ENCODE assay signal across 19 cellular contexts in genomic region chr22:48248901-48249455, GRCh38.
"Had no signal": no experiment of that assay in that cellular context is flagged by ENCODE, and none has a peak within 500 bp of the region (broad histone marks: within the 10 kb centered on the region; RNA-seq: fewer than 3 reads in every experiment).

No MANE protein-coding gene starts in this region.

- H3K36me3 ChIP-seq: gastrocnemius medialis, neutrophil, pancreas, tibial artery, upper lobe of left lung had no signal

- H3K4me3 ChIP-seq: dorsolateral prefrontal cortex, gastrocnemius medialis, lung, pancreas, testis, tibial artery, upper lobe of left lung had no signal

- H3K9me3 ChIP-seq: gastrocnemius medialis, neutrophil, pancreas, testis, tibial artery, upper lobe of left lung had no signal

- H3K27me3 ChIP-seq: pancreas, testis, upper lobe of left lung had no signal

- H3K4me1 ChIP-seq: gastrocnemius medialis, pancreas, testis, tibial artery had no signal

- H3K27ac ChIP-seq: dorsolateral prefrontal cortex, epithelial cell of prostate, gastrocnemius medialis, neutrophil, pancreas, testis, tibial artery, upper lobe of left lung had no signal

- DNase-seq: effector CD4-positive, alpha-beta T cell; foreskin fibroblast; gastrocnemius medialis; left ventricle myocardium superior; natural killer cell; pancreas; small intestine; stimulated activated CD4-positive, alpha-beta T cell treated with anti-CD3 and anti-CD28 coated beads, Interleukin-12 subunit alpha, Interleukin-12 subunit beta, amount 100 ng/mL, for 4 hours; stimulated activated CD4-positive, alpha-beta T cell treated with anti-CD3 and anti-CD28 coated beads, Interleukin-1b, Interleukin-23, amount 100 ng/mL, for 48 hours; stimulated activated CD4-positive, alpha-beta T cell treated with anti-CD3 and anti-CD28 coated beads, Interleukin-4, amount 100 ng/mL, for 24 hours; stimulated activated naive CD4-positive, alpha-beta T cell treated with Interleukin-2 at 50 U/mL for 16 hours; substantia nigra; testis; upper lobe of left lung had no signal
